In the genomic region with DNA sequence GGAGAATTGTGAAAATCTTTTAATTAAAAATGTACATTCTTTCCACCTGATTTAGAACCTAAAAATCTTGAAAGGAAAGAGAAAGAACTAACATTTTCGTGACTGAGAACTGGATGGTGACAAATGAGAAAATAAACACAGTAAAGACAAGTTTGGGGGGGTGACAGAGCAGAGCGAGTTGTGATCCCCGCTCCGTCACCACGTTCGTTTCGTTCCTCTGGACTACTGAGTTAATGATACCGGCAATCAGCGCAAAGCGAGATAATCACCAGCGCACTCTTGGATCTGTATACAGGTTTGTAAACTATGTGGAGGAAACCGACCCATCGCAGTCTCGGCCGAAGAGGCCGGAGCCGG, we compare ENCODE assay signal across 1 cellular context.
TF ChIP-seq lines count a peak whose summit lies in the region.

No MANE protein-coding gene starts in this region.

TF ChIP-seq in GM12878, 131 proteins besides CTCF, POLR2A, EP300 and RAD21 (continued from another document):
- TF ChIP-seq REST (IDR thresholded peaks at IDR 0.05; ENCODE audit: low read depth, low read length): 0 out of 2 replicates have a peak, but pooled peaks have one; percentile 19
- no peak for TF ChIP-seq ZNF207 (IDR thresholded peaks at IDR 0.05; ENCODE audit: borderline replicate concordance)
- TF ChIP-seq, protein P1, sequence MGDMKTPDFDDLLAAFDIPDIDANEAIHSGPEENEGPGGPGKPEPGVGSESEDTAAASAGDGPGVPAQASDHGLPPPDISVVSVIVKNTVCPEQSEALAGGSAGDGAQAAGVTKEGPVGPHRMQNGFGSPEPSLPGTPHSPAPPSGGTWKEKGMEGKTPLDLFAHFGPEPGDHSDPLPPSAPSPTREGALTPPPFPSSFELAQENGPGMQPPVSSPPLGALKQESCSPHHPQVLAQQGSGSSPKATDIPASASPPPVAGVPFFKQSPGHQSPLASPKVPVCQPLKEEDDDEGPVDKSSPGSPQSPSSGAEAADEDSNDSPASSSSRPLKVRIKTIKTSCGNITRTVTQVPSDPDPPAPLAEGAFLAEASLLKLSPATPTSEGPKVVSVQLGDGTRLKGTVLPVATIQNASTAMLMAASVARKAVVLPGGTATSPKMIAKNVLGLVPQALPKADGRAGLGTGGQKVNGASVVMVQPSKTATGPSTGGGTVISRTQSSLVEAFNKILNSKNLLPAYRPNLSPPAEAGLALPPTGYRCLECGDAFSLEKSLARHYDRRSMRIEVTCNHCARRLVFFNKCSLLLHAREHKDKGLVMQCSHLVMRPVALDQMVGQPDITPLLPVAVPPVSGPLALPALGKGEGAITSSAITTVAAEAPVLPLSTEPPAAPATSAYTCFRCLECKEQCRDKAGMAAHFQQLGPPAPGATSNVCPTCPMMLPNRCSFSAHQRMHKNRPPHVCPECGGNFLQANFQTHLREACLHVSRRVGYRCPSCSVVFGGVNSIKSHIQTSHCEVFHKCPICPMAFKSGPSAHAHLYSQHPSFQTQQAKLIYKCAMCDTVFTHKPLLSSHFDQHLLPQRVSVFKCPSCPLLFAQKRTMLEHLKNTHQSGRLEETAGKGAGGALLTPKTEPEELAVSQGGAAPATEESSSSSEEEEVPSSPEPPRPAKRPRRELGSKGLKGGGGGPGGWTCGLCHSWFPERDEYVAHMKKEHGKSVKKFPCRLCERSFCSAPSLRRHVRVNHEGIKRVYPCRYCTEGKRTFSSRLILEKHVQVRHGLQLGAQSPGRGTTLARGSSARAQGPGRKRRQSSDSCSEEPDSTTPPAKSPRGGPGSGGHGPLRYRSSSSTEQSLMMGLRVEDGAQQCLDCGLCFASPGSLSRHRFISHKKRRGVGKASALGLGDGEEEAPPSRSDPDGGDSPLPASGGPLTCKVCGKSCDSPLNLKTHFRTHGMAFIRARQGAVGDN (IDR thresholded peaks at IDR 0.05): no peak
- no peak for TF ChIP-seq GATAD2B (conservative IDR thresholded peaks at IDR 0.05; ENCODE audit: low read depth)
- TF ChIP-seq ZBTB33 (IDR thresholded peaks at IDR 0.05): no peak
- TF ChIP-seq TARDBP (IDR thresholded peaks at IDR 0.05; ENCODE audit: borderline replicate concordance): no peak
